ENCODE assay signal across 8 cellular contexts in the genomic region with DNA sequence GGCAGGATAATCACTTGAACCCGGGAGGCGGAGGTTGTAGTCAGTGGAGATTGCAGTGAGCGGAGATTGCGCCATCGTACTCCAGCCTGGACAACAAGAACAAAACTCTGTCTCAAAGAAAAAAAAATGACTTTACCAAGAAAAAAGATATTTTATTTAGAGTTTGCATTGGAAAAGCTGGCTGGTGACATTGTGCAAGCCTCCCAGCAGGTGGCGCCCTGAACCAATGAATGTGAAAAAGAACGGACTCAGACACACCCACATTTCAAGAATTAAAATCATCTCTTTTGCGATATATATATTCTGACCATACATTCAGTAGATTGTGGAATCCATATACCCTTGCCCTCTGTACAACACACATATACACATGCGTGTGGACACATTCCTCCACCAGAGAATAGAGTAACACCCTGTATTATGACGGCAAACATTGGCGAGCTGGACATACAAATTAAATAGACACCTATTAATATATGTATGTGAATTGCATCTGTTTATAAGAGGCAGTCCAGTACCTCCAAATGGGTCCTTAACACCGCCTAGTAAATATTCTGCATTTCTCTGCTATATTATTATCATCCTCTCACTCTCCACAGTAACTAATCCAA. TPM values are rescaled to one million over a fixed set of nuclear protein-coding genes. Genes with fewer than 3 reads are reported as not detected.
DNase-seq lines count a peak whose midpoint lies in the region; ATAC-seq and TF ChIP-seq lines count a peak whose summit lies in the region.

No MANE protein-coding gene starts in this region.

- peak; percentile 76 for DNase-seq in Ammon's horn (ENCODE audit: low spot score)
- peak; percentile 65 for DNase-seq in GM20000 (ENCODE audit: low spot score)
- peak; percentile 44 for DNase-seq in NCI-H526 treated with DMSO at 0.1 percent for 48 hours (lab: John Stamatoyannopoulos, UW)
- DNase-seq in activated CD4-positive, alpha-beta memory T cell treated with anti-CD3 and anti-CD28 coated beads, Interleukin-2, amount 10 ng/mL, durations not matched to agents 7 days and 5 days: peak; percentile 70
- peak; percentile 23 to 54 (median 28) for DNase-seq in effector memory CD4-positive, alpha-beta T cell
- DNase-seq in memory B cell (ENCODE audit: low spot score in 2 of 2): peak; percentile 66
- DNase-seq in stimulated activated CD8-positive, alpha-beta memory T cell treated with anti-CD3 and anti-CD28 coated beads, Interleukin-15, amount 100 ng/mL, for 48 hours (ENCODE audit: low read depth in 2 of 2): peak; percentile 21 to 31

- H3K4me1 Mint-ChIP-seq in activated CD4-positive, alpha-beta memory T cell treated with anti-CD3 and anti-CD28 coated beads, Interleukin-2, amount 10 ng/mL, durations not matched to agents 7 days and 5 days: no peaks in the 10 kb centered on the region
- H3K4me1 Mint-ChIP-seq in memory B cell: no peaks in the 10 kb centered on the region

- CTCF ChIA-PET in activated CD4-positive, alpha-beta memory T cell treated with anti-CD3 and anti-CD28 coated beads, Interleukin-2, amount 10 ng/mL, durations not matched to agents 7 days and 5 days (lab: Charles Lee): interaction anchor here (0.6 to 5.3 kb wide), 18 partner anchors 8 to 1168 kb away, joined by 3 to 47 read pairs (median 6); a partner anchor contains a TSS

- no peaks in the 10 kb centered on the region for H3K27me3 ChIP-seq in effector memory CD4-positive, alpha-beta T cell (replicated peaks; ENCODE audit: control insufficient read depth, insufficient read depth, low read length, poor library complexity, severe bottlenecking)

- H3K36me3 Mint-ChIP-seq in activated CD4-positive, alpha-beta memory T cell treated with anti-CD3 and anti-CD28 coated beads, Interleukin-2, amount 10 ng/mL, durations not matched to agents 7 days and 5 days (ENCODE audit: low read depth): no peaks in the 10 kb centered on the region
- no peaks in the 10 kb centered on the region for H3K36me3 Mint-ChIP-seq in memory B cell

- H3K4me3 ChIP-seq in effector memory CD4-positive, alpha-beta T cell (ENCODE audit: insufficient read depth, low read depth, low read length, poor library complexity, severe bottlenecking): no peak overlapping the region

- no peak overlapping the region for H3K27ac Mint-ChIP-seq in activated CD4-positive, alpha-beta memory T cell treated with anti-CD3 and anti-CD28 coated beads, Interleukin-2, amount 10 ng/mL, durations not matched to agents 7 days and 5 days
- H3K27ac Mint-ChIP-seq in memory B cell: no peak overlapping the region

- H3K9me3 ChIP-seq in effector memory CD4-positive, alpha-beta T cell (ENCODE audit: control insufficient read depth, low read length): no peaks in the 10 kb centered on the region

- H3K36me3 ChIP-seq in effector memory CD4-positive, alpha-beta T cell (ENCODE audit: control insufficient read depth, insufficient read depth, low read length): no peaks in the 10 kb centered on the region

- peaks cover 5% of the 10 kb centered on the region for H3K27me3 Mint-ChIP-seq in activated CD4-positive, alpha-beta memory T cell treated with anti-CD3 and anti-CD28 coated beads, Interleukin-2, amount 10 ng/mL, durations not matched to agents 7 days and 5 days
- H3K27me3 Mint-ChIP-seq in memory B cell: no peaks in the 10 kb centered on the region

- no peak overlapping the region for H3K27ac ChIP-seq in effector memory CD4-positive, alpha-beta T cell (ENCODE audit: insufficient read depth, low read length, poor library complexity, severe bottlenecking)

- no peaks in the 10 kb centered on the region for H3K9me3 Mint-ChIP-seq in activated CD4-positive, alpha-beta memory T cell treated with anti-CD3 and anti-CD28 coated beads, Interleukin-2, amount 10 ng/mL, durations not matched to agents 7 days and 5 days
- no peaks in the 10 kb centered on the region for H3K9me3 Mint-ChIP-seq in memory B cell

- TF ChIP-seq CTCF in GM20000 (IDR thresholded peaks at IDR 0.05; ENCODE audit: extremely low read depth, missing control alignments): peak; percentile 88

- H3K4me1 ChIP-seq in effector memory CD4-positive, alpha-beta T cell (ENCODE audit: control insufficient read depth, insufficient read depth, low read length, poor library complexity, severe bottlenecking): no peaks in the 10 kb centered on the region

- no peak overlapping the region for H3K4me3 Mint-ChIP-seq in activated CD4-positive, alpha-beta memory T cell treated with anti-CD3 and anti-CD28 coated beads, Interleukin-2, amount 10 ng/mL, durations not matched to agents 7 days and 5 days
- no peak overlapping the region for H3K4me3 Mint-ChIP-seq in memory B cell

- POLR2A ChIA-PET in activated CD4-positive, alpha-beta memory T cell treated with anti-CD3 and anti-CD28 coated beads, Interleukin-2, amount 10 ng/mL, durations not matched to agents 7 days and 5 days (lab: Charles Lee): no interaction called here

- ATAC-seq in memory B cell (ENCODE audit: low read depth): peak; percentile 66
- no peak for ATAC-seq in GM19035 (IDR thresholded peaks at IDR 0.05; ENCODE audit: unreplicated experiment)

RNA-seq across cellular contexts. Expression of a gene that starts 39.0 kb away (rescaled TPM):
- not detected for total RNA-seq in activated CD4-positive, alpha-beta memory T cell treated with anti-CD3 and anti-CD28 coated beads, Interleukin-2, amount 10 ng/mL, durations not matched to agents 7 days and 5 days

RNA-seq across cellular contexts. Expression of a gene that starts 55.8 kb away (rescaled TPM):
- 10 to 100 TPM; 28.1 to 28.2 TPM for total RNA-seq in activated CD4-positive, alpha-beta memory T cell treated with anti-CD3 and anti-CD28 coated beads, Interleukin-2, amount 10 ng/mL, durations not matched to agents 7 days and 5 days

Comparison
In these comparisons a context has a peak if more than half of its experiments do, and no peak if none do; other contexts are left out.
1. DNase-seq: peak in every context shown above with its lines; median percentile 76 in Ammon's horn; 70 in activated CD4-positive, alpha-beta memory T cell treated with anti-CD3 and anti-CD28 coated beads, Interleukin-2, amount 10 ng/mL, durations not matched to agents 7 days and 5 days; 66 in memory B cell; 65 in GM20000; 44 in NCI-H526 treated with DMSO at 0.1 percent for 48 hours; 28 in effector memory CD4-positive, alpha-beta T cell; 26 in stimulated activated CD8-positive, alpha-beta memory T cell treated with anti-CD3 and anti-CD28 coated beads, Interleukin-15, amount 100 ng/mL, for 48 hours.